1 cellular context compared by ENCODE assay signal in genomic region chr7:99325597-99326407, GRCh38.
TF ChIP-seq lines count a peak whose summit lies in the region.

Gene ARPC1A, plus strand, starts transcription at chr7:99325898. Its CDS starts 7,456 bp downstream, at chr7:99333354.

TF ChIP-seq in SK-N-SH, 30 proteins besides CTCF, POLR2A, EP300 and RAD21 (continued from another document):
- TF ChIP-seq RXRA (IDR thresholded peaks at IDR 0.05; ENCODE audit: borderline replicate concordance, low read depth) (no peak), SMC3 (IDR thresholded peaks at IDR 0.05; ENCODE audit: low read depth, low read length) (0 out of 2 replicates have a peak, but pooled peaks have one; percentile 1), FOXJ3 (CRISPR knock-in tag; IDR thresholded peaks at IDR 0.05) (no peak), GATA2 (CRISPR knock-in tag; IDR thresholded peaks at IDR 0.05) (no peak), POLR2AphosphoS5 (IDR thresholded peaks at IDR 0.05; ENCODE audit: low read depth, low read length) (peak; percentile 99), MXI1 (IDR thresholded peaks at IDR 0.05; ENCODE audit: low read depth, low read length) (peak; percentile 98), EZH2phosphoT487 (IDR thresholded peaks at IDR 0.05; ENCODE audit: borderline replicate concordance, low read depth) (no peak), USF1 (IDR thresholded peaks at IDR 0.05; ENCODE audit: borderline replicate concordance, low read depth) (no peak), TEAD4 (IDR thresholded peaks at IDR 0.05; ENCODE audit: borderline replicate concordance, insufficient read depth) (no peak), NRF1 (IDR thresholded peaks at IDR 0.05; ENCODE audit: low read depth, low read length) (peak; percentile 96)
- TF ChIP-seq, protein P1, sequence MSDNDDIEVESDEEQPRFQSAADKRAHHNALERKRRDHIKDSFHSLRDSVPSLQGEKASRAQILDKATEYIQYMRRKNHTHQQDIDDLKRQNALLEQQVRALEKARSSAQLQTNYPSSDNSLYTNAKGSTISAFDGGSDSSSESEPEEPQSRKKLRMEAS (IDR thresholded peaks at IDR 0.05; ENCODE audit: low read depth): peak; percentile 93
